29 cellular contexts compared by ENCODE assay signal in genomic region chr5:96292582-96293247, GRCh38.
DNase-seq lines count a peak whose midpoint lies in the region; ATAC-seq and TF ChIP-seq lines count a peak whose summit lies in the region.
"Had no signal": no experiment of that assay in that cellular context is flagged by ENCODE, and none has a peak within 500 bp of the region (broad histone marks: within the 10 kb centered on the region; RNA-seq: fewer than 3 reads in every experiment).

No MANE protein-coding gene starts in this region.

- intact Hi-C loops in heart left ventricle (cut with DNase I) = loop anchor here in 2 of 10 donors (5.0 kb wide), 1 partner anchor 45 kb away; no protein-coding TSS in a partner anchor
- intact Hi-C loops in right lobe of liver (cut with DNase I) = no loop called here
- intact Hi-C loops in activated CD4-positive, alpha-beta T cell treated with anti-CD3 and anti-CD28 coated beads for 36 hours (cut with DNase I, micrococcal nuclease) = no loop called here

- H3K9me3 Mint-ChIP-seq in activated CD8-positive, alpha-beta memory T cell treated with anti-CD3 and anti-CD28 coated beads, Interleukin-2, amount 10 ng/mL, durations not matched to agents 7 days and 5 days (ENCODE audit: low read depth) = peaks cover 3% of the 10 kb centered on the region
- H3K9me3 Mint-ChIP-seq in activated CD4-positive, alpha-beta T cell treated with anti-CD3 and anti-CD28 coated beads for 36 hours (ENCODE audit: low read depth) = peaks cover 1% of the 10 kb centered on the region
- H3K9me3 Mint-ChIP-seq: effector memory CD8-positive, alpha-beta T cell had no signal

- peak; percentile 17 for DNase-seq in AG20443 (ENCODE audit: low spot score)
- peak; percentile 39 for DNase-seq in choroid plexus epithelial cell (ENCODE audit: low read depth)
- DNase-seq in heart left ventricle = peak in 2 of 5 donors; percentile 34 to 60
- DNase-seq in right lobe of liver = peak; percentile 55 to 87 (median 80)
- DNase-seq in NCI-H345 treated with DMSO at 0.1 percent for 48 hours (lab: John Stamatoyannopoulos, UW; ENCODE audit: unreplicated experiment) = no peak
- DNase-seq in activated CD8-positive, alpha-beta memory T cell treated with anti-CD3 and anti-CD28 coated beads, Interleukin-2, amount 10 ng/mL, durations not matched to agents 7 days and 5 days = no peak
- DNase-seq in activated CD4-positive, alpha-beta T cell treated with anti-CD3 and anti-CD28 coated beads for 36 hours = no peak
- DNase-seq: activated CD4-positive, alpha-beta T cell treated with anti-CD3 and anti-CD28 coated beads, Interleukin-2, amount 10 ng/mL, durations not matched to agents 7 days and 5 days; activated naive CD8-positive, alpha-beta T cell treated with anti-CD3 and anti-CD28 coated beads, Interleukin-2, amount 50 U/mL, for 24 hours; activated T-cell treated with anti-CD3 and anti-CD28 coated beads, Interleukin-2, amount 50 U/mL, for 48 hours; brain microvascular endothelial cell; colonic mucosa; COR-L47; DMS53; effector memory CD8-positive, alpha-beta T cell; GDM1; islet precursor cell; mucosa of descending colon; NCI-H2029 treated with DMSO at 0.1 percent for 48 hours; NCI-H345; spleen; T-helper 9 cell; upper lobe of left lung had no signal

- no peak overlapping the region for H3K4me3 Mint-ChIP-seq in activated CD8-positive, alpha-beta memory T cell treated with anti-CD3 and anti-CD28 coated beads, Interleukin-2, amount 10 ng/mL, durations not matched to agents 7 days and 5 days
- no peak overlapping the region for H3K4me3 Mint-ChIP-seq in activated CD4-positive, alpha-beta T cell treated with anti-CD3 and anti-CD28 coated beads for 36 hours
- H3K4me3 Mint-ChIP-seq: activated CD4-positive, alpha-beta T cell treated with anti-CD3 and anti-CD28 coated beads, Interleukin-2, amount 10 ng/mL, durations not matched to agents 7 days and 5 days; activated naive CD8-positive, alpha-beta T cell treated with anti-CD3 and anti-CD28 coated beads, Interleukin-2, amount 50 U/mL, for 24 hours; effector memory CD8-positive, alpha-beta T cell; natural killer cell treated with Interleukin-12 subunit alpha and Interleukin-12 subunit beta and Interleukin-15 and Interleukin-18, amount 100 ng/mL, for 72 hours had no signal

- no peak overlapping the region for H3K27ac Mint-ChIP-seq in activated CD8-positive, alpha-beta memory T cell treated with anti-CD3 and anti-CD28 coated beads, Interleukin-2, amount 10 ng/mL, durations not matched to agents 7 days and 5 days
- H3K27ac Mint-ChIP-seq in activated CD4-positive, alpha-beta T cell treated with anti-CD3 and anti-CD28 coated beads for 36 hours = no peak overlapping the region
- H3K27ac Mint-ChIP-seq: activated CD4-positive, alpha-beta T cell treated with anti-CD3 and anti-CD28 coated beads, Interleukin-2, amount 10 ng/mL, durations not matched to agents 7 days and 5 days; activated naive CD8-positive, alpha-beta T cell treated with anti-CD3 and anti-CD28 coated beads, Interleukin-2, amount 50 U/mL, for 24 hours; effector memory CD8-positive, alpha-beta T cell; natural killer cell treated with Interleukin-12 subunit alpha and Interleukin-12 subunit beta and Interleukin-15 and Interleukin-18, amount 100 ng/mL, for 72 hours had no signal

- TF ChIP-seq CTCF in choroid plexus epithelial cell (conservative IDR thresholded peaks at IDR 0.05; ENCODE audit: low read depth, low read length) = no peak
- no peak for TF ChIP-seq CTCF in heart left ventricle (IDR thresholded peaks at IDR 0.05)
- TF ChIP-seq CTCF in right lobe of liver (IDR thresholded peaks at IDR 0.05) = no peak

- no peaks in the 10 kb centered on the region for H3K36me3 Mint-ChIP-seq in activated CD8-positive, alpha-beta memory T cell treated with anti-CD3 and anti-CD28 coated beads, Interleukin-2, amount 10 ng/mL, durations not matched to agents 7 days and 5 days
- peaks cover 4% of the 10 kb centered on the region for H3K36me3 Mint-ChIP-seq in activated CD4-positive, alpha-beta T cell treated with anti-CD3 and anti-CD28 coated beads for 36 hours (ENCODE audit: low read depth)

- peak overlapping the region in 2 of 12 donors; percentile 39 to 74 for H3K27ac ChIP-seq in heart left ventricle
- peak overlapping the region; percentile 74 to 88 (median 86) for H3K27ac ChIP-seq in right lobe of liver
- H3K27ac ChIP-seq: BLaER1, brain microvascular endothelial cell, colonic mucosa, upper lobe of left lung had no signal

- peaks cover 4% of the 10 kb centered on the region for H3K27me3 Mint-ChIP-seq in activated CD8-positive, alpha-beta memory T cell treated with anti-CD3 and anti-CD28 coated beads, Interleukin-2, amount 10 ng/mL, durations not matched to agents 7 days and 5 days
- peaks cover 14% of the 10 kb centered on the region for H3K27me3 Mint-ChIP-seq in activated CD4-positive, alpha-beta T cell treated with anti-CD3 and anti-CD28 coated beads for 36 hours

- peak; percentile 40 to 81 (median 74) for ATAC-seq in heart left ventricle
- peak; percentile 60 to 86 (median 76) for ATAC-seq in right lobe of liver
- ATAC-seq in GM21526 (IDR thresholded peaks at IDR 0.05; ENCODE audit: low FRiP score, unreplicated experiment) = no peak
- no peak for ATAC-seq in activated CD8-positive, alpha-beta memory T cell treated with anti-CD3 and anti-CD28 coated beads, Interleukin-2, amount 10 ng/mL, durations not matched to agents 7 days and 5 days
- ATAC-seq in activated CD4-positive, alpha-beta T cell treated with anti-CD3 and anti-CD28 coated beads for 36 hours = no peak
- ATAC-seq: activated naive CD8-positive, alpha-beta T cell treated with anti-CD3 and anti-CD28 coated beads, Interleukin-2, amount 50 U/mL, for 24 hours; effector memory CD8-positive, alpha-beta T cell; K562; mucosa of descending colon; natural killer cell treated with Interleukin-12 subunit alpha and Interleukin-12 subunit beta and Interleukin-15 and Interleukin-18, amount 100 ng/mL, for 72 hours had no signal

- 51 to 61% (median 57%) methylated on average over 8 of the region's 8 CpGs for WGBS in heart left ventricle, 4 donors
- WGBS in right lobe of liver (ENCODE audit: insufficient coverage, low coverage, low lambda C conversion rate, missing lambda C conversion rate) = 19% methylated on average over 8 of the region's 8 CpGs

- H3K36me3 ChIP-seq in heart left ventricle = no peaks in the 10 kb centered on the region
- H3K36me3 ChIP-seq in right lobe of liver = no peaks in the 10 kb centered on the region
- H3K36me3 ChIP-seq: BLaER1, brain microvascular endothelial cell, colonic mucosa, spleen, upper lobe of left lung had no signal

- H3K27me3 ChIP-seq in heart left ventricle (no peaks in the 10 kb centered on the region), right lobe of liver (no peaks in the 10 kb centered on the region)
- H3K27me3 ChIP-seq: BLaER1, brain microvascular endothelial cell, colonic mucosa, MG63, spleen, upper lobe of left lung had no signal

- POLR2A ChIA-PET in activated CD4-positive, alpha-beta T cell treated with anti-CD3 and anti-CD28 coated beads for 36 hours (lab: Charles Lee) = no interaction called here

- H3K4me3 ChIP-seq in choroid plexus epithelial cell (ENCODE audit: low read depth, low read length) (no peak overlapping the region), heart left ventricle (no peak overlapping the region), right lobe of liver (no peak overlapping the region)
- H3K4me3 ChIP-seq: BLaER1, colonic mucosa, K562, lung, MG63, mucosa of descending colon, spleen, upper lobe of left lung had no signal

- CTCF ChIA-PET in activated CD8-positive, alpha-beta memory T cell treated with anti-CD3 and anti-CD28 coated beads, Interleukin-2, amount 10 ng/mL, durations not matched to agents 7 days and 5 days (lab: Charles Lee) = interaction anchor here (0.5 to 1.0 kb wide), 3 partner anchors 10 to 50 kb away, joined by 3 to 4 read pairs (median 3); no protein-coding TSS in a partner anchor
- CTCF ChIA-PET in activated CD4-positive, alpha-beta T cell treated with anti-CD3 and anti-CD28 coated beads for 36 hours (lab: Charles Lee) = interaction anchor here (0.6 to 1.4 kb wide), 4 partner anchors 14 to 622 kb away, joined by 3 to 4 read pairs (median 3); no protein-coding TSS in a partner anchor

- peaks cover 7% of the 10 kb centered on the region for H3K4me1 Mint-ChIP-seq in activated CD8-positive, alpha-beta memory T cell treated with anti-CD3 and anti-CD28 coated beads, Interleukin-2, amount 10 ng/mL, durations not matched to agents 7 days and 5 days
- H3K4me1 Mint-ChIP-seq in activated CD4-positive, alpha-beta T cell treated with anti-CD3 and anti-CD28 coated beads for 36 hours = peaks cover 5% of the 10 kb centered on the region
- H3K4me1 Mint-ChIP-seq: activated CD4-positive, alpha-beta T cell treated with anti-CD3 and anti-CD28 coated beads, Interleukin-2, amount 10 ng/mL, durations not matched to agents 7 days and 5 days had no signal

- H3K9me3 ChIP-seq in heart left ventricle = peaks cover 0 to 6% (median 0%) of the 10 kb centered on the region in 12 donors
- no peaks in the 10 kb centered on the region for H3K9me3 ChIP-seq in right lobe of liver
- H3K9me3 ChIP-seq: colonic mucosa, mucosa of descending colon, spleen, upper lobe of left lung had no signal

- TF ChIP-seq POLR2A in heart left ventricle (IDR thresholded peaks at IDR 0.05) = no peak
- TF ChIP-seq POLR2A in right lobe of liver (IDR thresholded peaks at IDR 0.05) = peak; percentile 43

- peaks cover 0 to 35% (median 9%) of the 10 kb centered on the region in 12 donors for H3K4me1 ChIP-seq in heart left ventricle
- peaks cover 0 to 52% (median 12%) of the 10 kb centered on the region in 4 donors for H3K4me1 ChIP-seq in right lobe of liver
- H3K4me1 ChIP-seq: BLaER1, colonic mucosa, spleen had no signal

Comparison
In these comparisons a context has a peak if more than half of its experiments do, and no peak if none do; other contexts are left out.
1. DNase-seq: peak in AG20443 (single experiment), choroid plexus epithelial cell (single experiment) and right lobe of liver (3 of 3); none in NCI-H345 treated with DMSO at 0.1 percent for 48 hours (single experiment), activated CD8-positive, alpha-beta memory T cell treated with anti-CD3 and anti-CD28 coated beads, Interleukin-2, amount 10 ng/mL, durations not matched to agents 7 days and 5 days (single experiment) and activated CD4-positive, alpha-beta T cell treated with anti-CD3 and anti-CD28 coated beads for 36 hours (single experiment).
2. ATAC-seq: peak in heart left ventricle (4 of 4) and right lobe of liver (4 of 4); none in GM21526 (single experiment), activated CD8-positive, alpha-beta memory T cell treated with anti-CD3 and anti-CD28 coated beads, Interleukin-2, amount 10 ng/mL, durations not matched to agents 7 days and 5 days (single experiment) and activated CD4-positive, alpha-beta T cell treated with anti-CD3 and anti-CD28 coated beads for 36 hours (single experiment).